ENCODE assay signal across 7 cellular contexts in genomic region chr10:19819419-19820033, GRCh38. TPM values are rescaled to one million over a fixed set of nuclear protein-coding genes. Genes with fewer than 3 reads are reported as not detected.
DNase-seq lines count a peak whose midpoint lies in the region; ATAC-seq, FAIRE-seq and TF ChIP-seq lines count a peak whose summit lies in the region.

No MANE protein-coding gene starts in this region.

- no peak for TF ChIP-seq EP300 in gastroesophageal sphincter (IDR thresholded peaks at IDR 0.05)

- intact Hi-C loops in gastrocnemius medialis (cut with DNase I; ENCODE audit: low total_unique reads) = loop anchor here (2.0 to 10.0 kb wide), 4 partner anchors 113 to 948 kb away; no protein-coding TSS in a partner anchor

- TF ChIP-seq POLR2A in gastroesophageal sphincter (IDR thresholded peaks at IDR 0.05) = no peak
- peak in 1 of 2 donors; percentile 18 for TF ChIP-seq POLR2A in gastrocnemius medialis (IDR thresholded peaks at IDR 0.05)

- H3K9me3 ChIP-seq in gastroesophageal sphincter (no peaks in the 10 kb centered on the region), gastrocnemius medialis (no peaks in the 10 kb centered on the region)

- H3K27ac ChIP-seq in HL-60 (replicated peaks) (no peak overlapping the region), gastroesophageal sphincter (peak overlapping the region in 2 of 4 donors; percentile 2 to 94), gastrocnemius medialis (peak overlapping the region in 3 of 4 donors; percentile 75 to 82 (median 76))

- peak in 1 of 2 experiments; percentile 4 for DNase-seq in HL-60 (ENCODE audit: low read depth in 1 of 2, low spot score in 1 of 2)
- peak; percentile 45 for DNase-seq in SW480 (ENCODE audit: low spot score)
- peak; percentile 18 to 27 for DNase-seq in gastrocnemius medialis

- TF ChIP-seq CTCF in HL-60 (IDR thresholded peaks at IDR 0.05; ENCODE audit: insufficient read depth, low read length) (peak; percentile 21), gastroesophageal sphincter (IDR thresholded peaks at IDR 0.05) (peak; percentile 81 to 83 (median 82)), gastrocnemius medialis (IDR thresholded peaks at IDR 0.05 in 4 of 5, conservative IDR thresholded peaks at IDR 0.05 in 1 of 5) (peak; percentile 51 to 77 (median 62))

- H3K4me1 ChIP-seq in gastroesophageal sphincter = peaks cover 0 to 41% (median 0%) of the 10 kb centered on the region in 3 donors
- H3K4me1 ChIP-seq in gastrocnemius medialis = peaks cover 0 to 10% of the 10 kb centered on the region in 2 donors

- in situ Hi-C loops in gastrocnemius medialis (cut with MboI; ENCODE audit: low sequenced_read_pairs in 4 of 4) = loop anchor here in 2 of 4 donors (10.0 to 25.0 kb wide), 2 partner anchors 945 to 1157 kb away; partner anchors contain the start of genes ARL5B (in 1 of the 2) and NSUN6 (in 1 of the 2)

- H3K4me3 ChIP-seq in HL-60 (replicated peaks; ENCODE audit: insufficient read depth, low read length) (no peak overlapping the region), gastroesophageal sphincter (peak overlapping the region in 1 of 2 donors; percentile 88), gastrocnemius medialis (peak overlapping the region; percentile 59 to 76 (median 76))

- FAIRE-seq in G401.6 (lab: Jason Lieb, UNC) = peak; percentile 53

- ATAC-seq in gastroesophageal sphincter = no peak
- ATAC-seq in gastrocnemius medialis = peak in 1 of 2 donors; percentile 28
- ATAC-seq in GM18517 (IDR thresholded peaks at IDR 0.05; ENCODE audit: unreplicated experiment) = no peak
- ATAC-seq in GM21737 (IDR thresholded peaks at IDR 0.05; ENCODE audit: unreplicated experiment) = no peak

- WGBS in gastroesophageal sphincter (ENCODE audit: low coverage in 1 of 2), 2 donors = 0% methylated on average over 2 of the region's 2 CpGs

- H3K36me3 ChIP-seq in gastroesophageal sphincter (no peaks in the 10 kb centered on the region), gastrocnemius medialis (no peaks in the 10 kb centered on the region)

- peaks cover 5% of the 10 kb centered on the region for H3K27me3 ChIP-seq in HL-60 (ENCODE audit: insufficient read depth, poor library complexity, severe bottlenecking)
- peaks cover 4% of the 10 kb centered on the region for H3K27me3 ChIP-seq in gastroesophageal sphincter
- peaks cover 0 to 6% (median 3%) of the 10 kb centered on the region in 3 donors for H3K27me3 ChIP-seq in gastrocnemius medialis

RNA-seq across cellular contexts. Expression of gene PLXDC2, which starts 3.3 kb away (rescaled TPM):
- total RNA-seq in gastroesophageal sphincter (10 to 100 TPM; 32.3 to 65.5 (median 50.5) TPM), gastrocnemius medialis (10 to 100 TPM; 13.9 to 19.6 (median 15.0) TPM)

Comparison
In these comparisons a context has a peak if more than half of its experiments do, and no peak if none do; other contexts are left out.
1. CTCF ChIP-seq: peak in every context shown above with its lines; median percentile 82 in gastroesophageal sphincter; 62 in gastrocnemius medialis; 21 in HL-60.